ENCODE assay signal across 8 cellular contexts in the genomic region with DNA sequence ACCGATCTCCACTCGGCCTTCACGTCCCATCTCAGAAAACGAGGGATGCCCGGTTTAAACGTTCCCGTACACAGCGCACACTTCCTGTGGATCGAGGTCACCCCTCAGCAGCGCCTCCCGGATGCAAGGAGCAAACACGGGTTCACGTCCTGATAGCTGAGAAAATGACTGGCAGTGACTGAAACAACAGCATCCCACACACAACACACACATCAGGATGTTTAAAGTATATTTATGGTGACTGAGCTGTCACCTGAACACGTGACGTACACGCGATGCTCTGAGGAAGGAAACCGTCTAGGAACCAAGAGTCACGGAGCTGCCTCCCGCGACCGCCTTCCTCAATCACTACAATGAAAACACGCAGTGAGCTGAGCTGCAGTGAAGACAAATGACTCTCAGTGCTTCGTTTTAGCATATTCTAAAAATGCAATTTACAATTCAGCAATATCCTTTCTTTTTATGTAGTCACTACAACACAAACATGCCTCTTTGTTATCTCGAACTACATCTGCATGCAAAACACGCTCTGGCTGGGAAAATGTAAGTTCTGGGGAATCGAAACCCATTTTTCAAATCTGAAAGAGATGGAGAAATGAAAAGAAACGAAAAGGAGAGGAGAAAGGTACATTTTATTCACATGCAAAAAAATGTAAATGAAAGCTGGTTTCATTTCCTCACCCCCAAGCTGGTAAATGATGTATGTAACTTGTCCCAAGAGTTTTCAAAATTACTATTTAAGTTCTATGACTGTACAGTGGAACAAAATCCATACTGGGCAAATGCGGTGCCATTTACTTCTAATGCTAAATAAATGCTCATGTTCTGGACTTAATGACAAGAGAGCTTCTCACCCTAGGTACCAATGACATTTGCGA. TPM values are rescaled to one million over a fixed set of nuclear protein-coding genes. Genes with fewer than 3 reads are reported as not detected.
DNase-seq lines count a peak whose midpoint lies in the region; ATAC-seq and TF ChIP-seq lines count a peak whose summit lies in the region.

No MANE protein-coding gene starts in this region.

- in situ Hi-C loops in gastrocnemius medialis (cut with MboI; ENCODE audit: low sequenced_read_pairs in 4 of 4) = loop anchor here in 1 of 4 donors (10.0 kb wide), 1 partner anchor 46 kb away; no protein-coding TSS in a partner anchor

- H3K27me3 Mint-ChIP-seq in activated CD8-positive, alpha-beta T cell treated with anti-CD3 and anti-CD28 coated beads, Interleukin-2, amount 10 ng/mL, durations not matched to agents 7 days and 5 days (ENCODE audit: low read depth) = no peaks in the 10 kb centered on the region
- peaks cover 10% of the 10 kb centered on the region for H3K27me3 Mint-ChIP-seq in glutamatergic neuron (ENCODE audit: unreplicated experiment)

- peak; percentile 74 for DNase-seq in activated CD8-positive, alpha-beta T cell treated with anti-CD3 and anti-CD28 coated beads, Interleukin-2, amount 10 ng/mL, durations not matched to agents 7 days and 5 days
- DNase-seq in glutamatergic neuron = peak; percentile 10
- peak; percentile 37 to 64 (median 60) for DNase-seq in stimulated activated CD4-positive, alpha-beta T cell treated with anti-CD3 and anti-CD28 coated beads, TNF-alpha, amount 100 ng/mL, for 48 hours (ENCODE audit: low read depth in 3 of 3)
- no peak for DNase-seq in NOMO-1 treated with DMSO at 0.1 percent for 48 hours (lab: John Stamatoyannopoulos, UW; ENCODE audit: unreplicated experiment)
- no peak for DNase-seq in gastrocnemius medialis
- no peak for DNase-seq in DMS79 treated with DMSO at 0.1 percent for 48 hours (lab: John Stamatoyannopoulos, UW)

- ATAC-seq in GM18517 (IDR thresholded peaks at IDR 0.05; ENCODE audit: unreplicated experiment) (peak; percentile 43), HG03095 (IDR thresholded peaks at IDR 0.05; ENCODE audit: unreplicated experiment) (peak; percentile 34), gastrocnemius medialis (no peak)
- peak; percentile 83 for ATAC-seq in activated CD8-positive, alpha-beta T cell treated with anti-CD3 and anti-CD28 coated beads, Interleukin-2, amount 10 ng/mL, durations not matched to agents 7 days and 5 days

- no peaks in the 10 kb centered on the region for H3K9me3 Mint-ChIP-seq in activated CD8-positive, alpha-beta T cell treated with anti-CD3 and anti-CD28 coated beads, Interleukin-2, amount 10 ng/mL, durations not matched to agents 7 days and 5 days (ENCODE audit: insufficient read depth)
- peaks cover 6% of the 10 kb centered on the region for H3K9me3 Mint-ChIP-seq in glutamatergic neuron (ENCODE audit: unreplicated experiment)

- no peaks in the 10 kb centered on the region for H3K9me3 ChIP-seq in gastrocnemius medialis

- no peaks in the 10 kb centered on the region for H3K27me3 ChIP-seq in gastrocnemius medialis

- no peak overlapping the region for H3K4me3 ChIP-seq in gastrocnemius medialis

- CTCF ChIA-PET in activated CD8-positive, alpha-beta T cell treated with anti-CD3 and anti-CD28 coated beads, Interleukin-2, amount 10 ng/mL, durations not matched to agents 7 days and 5 days (lab: Charles Lee) = interaction anchor here (0.8 to 3.7 kb wide), 12 partner anchors 8 to 114 kb away, joined by 3 to 15 read pairs (median 4); a partner anchor contains a TSS

- H3K27ac Mint-ChIP-seq in activated CD8-positive, alpha-beta T cell treated with anti-CD3 and anti-CD28 coated beads, Interleukin-2, amount 10 ng/mL, durations not matched to agents 7 days and 5 days = peak overlapping the region; percentile 79
- peak overlapping the region; percentile 41 for H3K27ac Mint-ChIP-seq in glutamatergic neuron (ENCODE audit: unreplicated experiment)

- H3K27ac ChIP-seq in gastrocnemius medialis = no peak overlapping the region

- no peak for TF ChIP-seq POLR2A in gastrocnemius medialis (IDR thresholded peaks at IDR 0.05)

- POLR2A ChIA-PET in activated CD8-positive, alpha-beta T cell treated with anti-CD3 and anti-CD28 coated beads, Interleukin-2, amount 10 ng/mL, durations not matched to agents 7 days and 5 days (lab: Charles Lee) = interaction anchor here (0.7 to 1.5 kb wide), 2 partner anchors 20 kb away, joined by 4 to 5 read pairs; a partner anchor contains a TSS

- peaks cover 21% of the 10 kb centered on the region for H3K4me1 Mint-ChIP-seq in activated CD8-positive, alpha-beta T cell treated with anti-CD3 and anti-CD28 coated beads, Interleukin-2, amount 10 ng/mL, durations not matched to agents 7 days and 5 days (ENCODE audit: low read depth)
- peaks cover 50% of the 10 kb centered on the region for H3K4me1 Mint-ChIP-seq in glutamatergic neuron (ENCODE audit: low read depth, unreplicated experiment)

- peak overlapping the region; percentile 73 for H3K4me3 Mint-ChIP-seq in activated CD8-positive, alpha-beta T cell treated with anti-CD3 and anti-CD28 coated beads, Interleukin-2, amount 10 ng/mL, durations not matched to agents 7 days and 5 days
- H3K4me3 Mint-ChIP-seq in glutamatergic neuron (ENCODE audit: unreplicated experiment) = peak overlapping the region; percentile 4

- intact Hi-C loops in gastrocnemius medialis (cut with DNase I; ENCODE audit: low total_unique reads) = no loop called here

- TF ChIP-seq CTCF in glutamatergic neuron (IDR thresholded peaks at IDR 0.05; ENCODE audit: partially characterized antibody, unreplicated experiment) = no peak
- TF ChIP-seq CTCF in gastrocnemius medialis (IDR thresholded peaks at IDR 0.05 in 4 of 5, conservative IDR thresholded peaks at IDR 0.05 in 1 of 5) = no peak

- no peaks in the 10 kb centered on the region for H3K36me3 ChIP-seq in gastrocnemius medialis

- no peaks in the 10 kb centered on the region for H3K4me1 ChIP-seq in gastrocnemius medialis

- H3K36me3 Mint-ChIP-seq in activated CD8-positive, alpha-beta T cell treated with anti-CD3 and anti-CD28 coated beads, Interleukin-2, amount 10 ng/mL, durations not matched to agents 7 days and 5 days (ENCODE audit: low read depth) = peaks cover 5% of the 10 kb centered on the region
- H3K36me3 Mint-ChIP-seq in glutamatergic neuron (ENCODE audit: unreplicated experiment) = peaks cover 13% of the 10 kb centered on the region

RNA-seq across cellular contexts. Expression of a gene that starts 19.8 kb away (rescaled TPM):
- total RNA-seq in activated CD8-positive, alpha-beta T cell treated with anti-CD3 and anti-CD28 coated beads, Interleukin-2, amount 10 ng/mL, durations not matched to agents 7 days and 5 days = 10 to 100 TPM; 50.7 to 58.8 TPM
- total RNA-seq in glutamatergic neuron (ENCODE audit: unreplicated experiment) = 90.6 TPM
- total RNA-seq in gastrocnemius medialis = 100 to 1,000 TPM in 2 of 4 donors, 10 to 100 TPM in 2; 23.6 to 257 (median 119) TPM

Comparison
In these comparisons a context has a peak if more than half of its experiments do, and no peak if none do; other contexts are left out.
1. ATAC-seq: peak in GM18517 (single experiment), HG03095 (single experiment) and activated CD8-positive, alpha-beta T cell treated with anti-CD3 and anti-CD28 coated beads, Interleukin-2, amount 10 ng/mL, durations not matched to agents 7 days and 5 days (single experiment); none in gastrocnemius medialis (0 of 2).
2. DNase-seq: peak in activated CD8-positive, alpha-beta T cell treated with anti-CD3 and anti-CD28 coated beads, Interleukin-2, amount 10 ng/mL, durations not matched to agents 7 days and 5 days (single experiment), glutamatergic neuron (single experiment) and stimulated activated CD4-positive, alpha-beta T cell treated with anti-CD3 and anti-CD28 coated beads, TNF-alpha, amount 100 ng/mL, for 48 hours (3 of 3); none in NOMO-1 treated with DMSO at 0.1 percent for 48 hours (single experiment), gastrocnemius medialis (0 of 2) and DMS79 treated with DMSO at 0.1 percent for 48 hours (single experiment).